17 cellular contexts compared by ENCODE assay signal in genomic region chr5:139027150-139027549, GRCh38.
DNase-seq lines count a peak whose midpoint lies in the region; ATAC-seq, FAIRE-seq and TF ChIP-seq lines count a peak whose summit lies in the region.
"Had no signal": no experiment of that assay in that cellular context is flagged by ENCODE, and none has a peak within 500 bp of the region (broad histone marks: within the 10 kb centered on the region; RNA-seq: fewer than 3 reads in every experiment).

No MANE protein-coding gene starts in this region.

- DNase-seq in NB4 (ENCODE audit: low read depth), result peak; percentile 13
- DNase-seq in astrocyte (ENCODE audit: low read depth), result no peak
- DNase-seq in activated T-helper 2 cell treated with anti-CD3 and anti-CD28 coated beads, Interferon-gamma antibody, Interleukin-2, Interleukin-4, amounts not matched to agents 10 μg/mL and 5 μg/mL and 100 μg/mL, durations not matched to agents 14 hours and 24 hours and 36 hours (ENCODE audit: low spot score), result no peak
- DNase-seq in pons (ENCODE audit: low spot score), result no peak
- DNase-seq in ecto neural progenitor cell (ENCODE audit: low spot score), result no peak
- DNase-seq in NCI-H1436 (lab: John Stamatoyannopoulos, UW), result no peak
- DNase-seq: activated CD4-positive, alpha-beta memory T cell treated with anti-CD3 and anti-CD28 coated beads, Interleukin-2, amount 10 ng/mL, durations not matched to agents 7 days and 5 days; activated naive CD4-positive, alpha-beta T cell treated with anti-CD3 and anti-CD28 coated beads, Interleukin-2, amount 10 ng/mL, durations not matched to agents 7 days and 5 days; NK-92 treated with Interleukin-12 subunit alpha and Interleukin-12 subunit beta, amount 100 ng/mL, for 24 hours; retina; T-helper 17 cell had no signal

- peaks cover 19% of the 10 kb centered on the region for H3K4me1 Mint-ChIP-seq in astrocyte (ENCODE audit: low read depth, unreplicated experiment)
- peaks cover 8% of the 10 kb centered on the region for H3K4me1 Mint-ChIP-seq in activated T-helper 2 cell treated with anti-CD3 and anti-CD28 coated beads, Interferon-gamma antibody, Interleukin-2, Interleukin-4, amounts not matched to agents 10 μg/mL and 5 μg/mL and 100 μg/mL, durations not matched to agents 14 hours and 24 hours and 36 hours (ENCODE audit: low read depth)
- H3K4me1 Mint-ChIP-seq: T-helper 17 cell had no signal

- no peaks in the 10 kb centered on the region for H4K20me1 ChIP-seq in astrocyte (ENCODE audit: insufficient read depth, low read length)

- H3K27ac ChIP-seq in ACC112 (ENCODE audit: low read depth, low read length) (peak overlapping the region; percentile 46), astrocyte (ENCODE audit: low read depth, low read length) (peak overlapping the region; percentile 43)
- H3K27ac ChIP-seq: left lung, neutrophil had no signal

- no peaks in the 10 kb centered on the region for H3K36me3 ChIP-seq in ACC112 (ENCODE audit: insufficient read depth, low read length)
- H3K36me3 ChIP-seq in astrocyte (ENCODE audit: insufficient read depth, low read length), result no peaks in the 10 kb centered on the region

- intact Hi-C loops in activated T-helper 2 cell treated with anti-CD3 and anti-CD28 coated beads, Interferon-gamma antibody, Interleukin-2, Interleukin-4, amounts not matched to agents 10 μg/mL and 5 μg/mL and 100 μg/mL, durations not matched to agents 14 hours and 24 hours and 36 hours (cut with micrococcal nuclease), result no loop called here

- H3K36me3 Mint-ChIP-seq in astrocyte (ENCODE audit: low read depth, unreplicated experiment), result peaks cover 15% of the 10 kb centered on the region
- peaks cover 3% of the 10 kb centered on the region for H3K36me3 Mint-ChIP-seq in activated T-helper 2 cell treated with anti-CD3 and anti-CD28 coated beads, Interferon-gamma antibody, Interleukin-2, Interleukin-4, amounts not matched to agents 10 μg/mL and 5 μg/mL and 100 μg/mL, durations not matched to agents 14 hours and 24 hours and 36 hours (ENCODE audit: low read depth)
- H3K36me3 Mint-ChIP-seq: WTC11 had no signal

- H3K79me2 ChIP-seq in ACC112 (ENCODE audit: control insufficient read depth, insufficient read depth, low read length, unreplicated experiment) (no peaks in the 10 kb centered on the region), astrocyte (ENCODE audit: insufficient read depth, low read length) (no peaks in the 10 kb centered on the region)

- H3K27me3 ChIP-seq in ACC112 (ENCODE audit: insufficient read depth, low read length) (no peaks in the 10 kb centered on the region), astrocyte (ENCODE audit: insufficient read depth, low read length) (no peaks in the 10 kb centered on the region)
- H3K27me3 ChIP-seq: left lung, neutrophil had no signal

- TF ChIP-seq CTCF in NB4 (IDR thresholded peaks at IDR 0.05; ENCODE audit: low read depth, low read length) (no peak), astrocyte (IDR thresholded peaks at IDR 0.05; ENCODE audit: insufficient read depth, low read depth, low read length) (no peak)

- no peaks in the 10 kb centered on the region for H3K9me3 Mint-ChIP-seq in astrocyte (ENCODE audit: unreplicated experiment)
- no peaks in the 10 kb centered on the region for H3K9me3 Mint-ChIP-seq in activated T-helper 2 cell treated with anti-CD3 and anti-CD28 coated beads, Interferon-gamma antibody, Interleukin-2, Interleukin-4, amounts not matched to agents 10 μg/mL and 5 μg/mL and 100 μg/mL, durations not matched to agents 14 hours and 24 hours and 36 hours
- H3K9me3 Mint-ChIP-seq: activated naive CD4-positive, alpha-beta T cell treated with anti-CD3 and anti-CD28 coated beads, Interleukin-2, amount 10 ng/mL, durations not matched to agents 7 days and 5 days; WTC11 had no signal

- no peak overlapping the region for H3K4me3 Mint-ChIP-seq in astrocyte (ENCODE audit: unreplicated experiment)
- no peak overlapping the region for H3K4me3 Mint-ChIP-seq in activated T-helper 2 cell treated with anti-CD3 and anti-CD28 coated beads, Interferon-gamma antibody, Interleukin-2, Interleukin-4, amounts not matched to agents 10 μg/mL and 5 μg/mL and 100 μg/mL, durations not matched to agents 14 hours and 24 hours and 36 hours (ENCODE audit: low read depth)
- H3K4me3 Mint-ChIP-seq: activated CD4-positive, alpha-beta memory T cell treated with anti-CD3 and anti-CD28 coated beads, Interleukin-2, amount 10 ng/mL, durations not matched to agents 7 days and 5 days; activated naive CD4-positive, alpha-beta T cell treated with anti-CD3 and anti-CD28 coated beads, Interleukin-2, amount 10 ng/mL, durations not matched to agents 7 days and 5 days; CD14-positive monocyte; T-helper 17 cell; WTC11 had no signal

- H3K27me3 Mint-ChIP-seq in astrocyte (ENCODE audit: low read depth, unreplicated experiment), result no peaks in the 10 kb centered on the region
- no peaks in the 10 kb centered on the region for H3K27me3 Mint-ChIP-seq in activated T-helper 2 cell treated with anti-CD3 and anti-CD28 coated beads, Interferon-gamma antibody, Interleukin-2, Interleukin-4, amounts not matched to agents 10 μg/mL and 5 μg/mL and 100 μg/mL, durations not matched to agents 14 hours and 24 hours and 36 hours (ENCODE audit: low read depth)
- H3K27me3 Mint-ChIP-seq: activated CD4-positive, alpha-beta memory T cell treated with anti-CD3 and anti-CD28 coated beads, Interleukin-2, amount 10 ng/mL, durations not matched to agents 7 days and 5 days; activated naive CD4-positive, alpha-beta T cell treated with anti-CD3 and anti-CD28 coated beads, Interleukin-2, amount 10 ng/mL, durations not matched to agents 7 days and 5 days; T-helper 17 cell had no signal

- TF ChIP-seq POLR2A in NB4 (IDR thresholded peaks at IDR 0.05; ENCODE audit: extremely low read depth, insufficient read length), result no peak

- peaks cover 7% of the 10 kb centered on the region for H3K4me1 ChIP-seq in ACC112 (ENCODE audit: control insufficient read depth, insufficient read depth, low read length, unreplicated experiment)
- H3K4me1 ChIP-seq in astrocyte (ENCODE audit: insufficient read depth, low read length), result peaks cover 12% of the 10 kb centered on the region
- H3K4me1 ChIP-seq: left lung had no signal

- no peak overlapping the region for H2AFZ ChIP-seq in ACC112 (ENCODE audit: low read length, unreplicated experiment)
- no peak overlapping the region for H2AFZ ChIP-seq in astrocyte (ENCODE audit: low read depth, low read length)

- no peak overlapping the region for H3K4me3 ChIP-seq in ACC112 (ENCODE audit: low read depth, low read length)
- H3K4me3 ChIP-seq in NB4 (ENCODE audit: low read depth, low read length), result no peak overlapping the region
- H3K4me3 ChIP-seq in astrocyte (ENCODE audit: insufficient read depth, low read depth, low read length), result no peak overlapping the region
- H3K4me3 ChIP-seq: left lung had no signal

- peak; percentile 55 for ATAC-seq in GM21423 (IDR thresholded peaks at IDR 0.05; ENCODE audit: unreplicated experiment)
- ATAC-seq: T-helper 17 cell, WTC11 had no signal

- H3K9me3 ChIP-seq in astrocyte (ENCODE audit: insufficient read depth, low read depth, low read length), result no peaks in the 10 kb centered on the region
- H3K9me3 ChIP-seq: left lung, neutrophil had no signal

- FAIRE-seq in astrocyte (lab: Jason Lieb, UNC), result peak; percentile 34

- no peak overlapping the region for H3K4me2 ChIP-seq in astrocyte (ENCODE audit: low read length)

- H3K9ac ChIP-seq in astrocyte (ENCODE audit: low read length), result no peak overlapping the region

- H3K27ac Mint-ChIP-seq in astrocyte (ENCODE audit: unreplicated experiment), result peak overlapping the region; percentile 28
- H3K27ac Mint-ChIP-seq in activated T-helper 2 cell treated with anti-CD3 and anti-CD28 coated beads, Interferon-gamma antibody, Interleukin-2, Interleukin-4, amounts not matched to agents 10 μg/mL and 5 μg/mL and 100 μg/mL, durations not matched to agents 14 hours and 24 hours and 36 hours, result no peak overlapping the region
- H3K27ac Mint-ChIP-seq: activated CD4-positive, alpha-beta memory T cell treated with anti-CD3 and anti-CD28 coated beads, Interleukin-2, amount 10 ng/mL, durations not matched to agents 7 days and 5 days; activated naive CD4-positive, alpha-beta T cell treated with anti-CD3 and anti-CD28 coated beads, Interleukin-2, amount 10 ng/mL, durations not matched to agents 7 days and 5 days; T-helper 17 cell; WTC11 had no signal
